Comparison of ENCODE assay signal across 1 cellular context in genomic region chr2:159615187-159615935, GRCh38.
TF ChIP-seq lines count a peak whose summit lies in the region.

No MANE protein-coding gene starts in this region.

TF ChIP-seq in HCT116, 20 proteins besides CTCF, POLR2A, EP300 and RAD21 (continued from another document):
- no peak for TF ChIP-seq ZBTB33 (IDR thresholded peaks at IDR 0.05; ENCODE audit: extremely low read depth, insufficient replicate concordance, low read length)
- peak; percentile 85 for TF ChIP-seq EGR1 (IDR thresholded peaks at IDR 0.05; ENCODE audit: low read depth)
- TF ChIP-seq POLR2AphosphoS5 (IDR thresholded peaks at IDR 0.05; ENCODE audit: low read depth, low read length), result peak; percentile 77
- TF ChIP-seq ZNF274 (IDR thresholded peaks at IDR 0.05; ENCODE audit: low read depth, low read length), result no peak
- no peak for TF ChIP-seq TCF7L2 (IDR thresholded peaks at IDR 0.05; ENCODE audit: borderline replicate concordance, extremely low read depth, insufficient read depth, insufficient read length)
- TF ChIP-seq ELF1 (IDR thresholded peaks at IDR 0.05; ENCODE audit: borderline replicate concordance, low read depth), result no peak
TF ChIP-seq in HCT116: peak in this region for 4.
